In the genomic region with DNA sequence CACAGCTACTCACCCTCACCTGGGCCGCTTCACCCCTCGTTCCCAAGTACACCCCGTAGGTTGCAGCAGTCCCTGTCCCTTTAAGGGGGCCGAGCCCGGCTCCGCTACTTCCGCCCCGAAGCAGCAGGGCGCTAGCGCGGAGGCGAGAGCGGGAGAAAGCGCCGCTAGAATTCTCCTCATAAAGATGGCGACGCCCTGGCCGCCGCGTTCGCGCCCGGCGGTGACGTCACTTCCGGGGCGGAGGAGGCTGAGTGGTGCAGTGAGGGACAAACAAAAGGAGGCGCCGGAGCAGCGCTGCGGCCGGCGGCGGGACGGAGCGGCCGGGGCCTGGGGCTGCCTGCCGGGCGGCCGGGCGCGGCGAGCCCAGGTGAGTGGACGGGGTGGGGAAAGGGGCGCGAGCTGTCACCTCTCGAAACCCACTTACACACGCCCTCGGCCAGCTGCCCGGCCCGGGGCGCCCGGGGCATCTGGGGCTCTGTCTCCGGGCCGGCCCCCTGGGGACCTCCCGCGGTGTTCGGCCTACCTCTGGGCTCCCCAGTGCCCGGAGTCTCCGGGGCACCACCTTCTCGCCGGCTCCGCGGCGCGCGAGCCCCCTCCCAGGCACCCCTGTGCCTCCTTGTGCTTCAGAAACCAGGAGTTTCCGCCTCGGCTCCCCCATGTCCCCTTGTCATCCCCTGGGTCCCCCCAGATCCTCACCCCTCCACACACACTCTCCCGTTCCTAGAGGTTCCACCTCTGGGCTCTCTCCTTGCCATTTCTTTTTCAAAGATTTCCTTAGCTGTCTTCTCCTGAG, we compare ENCODE assay signal across 1 cellular context.
A peak's percentile ranks its signal among the peaks of the same experiment; 100 is the strongest.
TF ChIP-seq lines count a peak whose summit lies in the region.

A gene (minus strand): TSS at position 67 of the 793 bp plus-strand sequence. CDS start 36,545 bp downstream, outside the sequence.
A gene (plus strand): TSS at position 250 of the 793 bp plus-strand sequence. CDS start 25,032 bp downstream, outside the sequence.

TF ChIP-seq in GM12878, 131 proteins besides CTCF, POLR2A, EP300 and RAD21 (continued from another document and continues in another):
- TF ChIP-seq, protein P1, sequence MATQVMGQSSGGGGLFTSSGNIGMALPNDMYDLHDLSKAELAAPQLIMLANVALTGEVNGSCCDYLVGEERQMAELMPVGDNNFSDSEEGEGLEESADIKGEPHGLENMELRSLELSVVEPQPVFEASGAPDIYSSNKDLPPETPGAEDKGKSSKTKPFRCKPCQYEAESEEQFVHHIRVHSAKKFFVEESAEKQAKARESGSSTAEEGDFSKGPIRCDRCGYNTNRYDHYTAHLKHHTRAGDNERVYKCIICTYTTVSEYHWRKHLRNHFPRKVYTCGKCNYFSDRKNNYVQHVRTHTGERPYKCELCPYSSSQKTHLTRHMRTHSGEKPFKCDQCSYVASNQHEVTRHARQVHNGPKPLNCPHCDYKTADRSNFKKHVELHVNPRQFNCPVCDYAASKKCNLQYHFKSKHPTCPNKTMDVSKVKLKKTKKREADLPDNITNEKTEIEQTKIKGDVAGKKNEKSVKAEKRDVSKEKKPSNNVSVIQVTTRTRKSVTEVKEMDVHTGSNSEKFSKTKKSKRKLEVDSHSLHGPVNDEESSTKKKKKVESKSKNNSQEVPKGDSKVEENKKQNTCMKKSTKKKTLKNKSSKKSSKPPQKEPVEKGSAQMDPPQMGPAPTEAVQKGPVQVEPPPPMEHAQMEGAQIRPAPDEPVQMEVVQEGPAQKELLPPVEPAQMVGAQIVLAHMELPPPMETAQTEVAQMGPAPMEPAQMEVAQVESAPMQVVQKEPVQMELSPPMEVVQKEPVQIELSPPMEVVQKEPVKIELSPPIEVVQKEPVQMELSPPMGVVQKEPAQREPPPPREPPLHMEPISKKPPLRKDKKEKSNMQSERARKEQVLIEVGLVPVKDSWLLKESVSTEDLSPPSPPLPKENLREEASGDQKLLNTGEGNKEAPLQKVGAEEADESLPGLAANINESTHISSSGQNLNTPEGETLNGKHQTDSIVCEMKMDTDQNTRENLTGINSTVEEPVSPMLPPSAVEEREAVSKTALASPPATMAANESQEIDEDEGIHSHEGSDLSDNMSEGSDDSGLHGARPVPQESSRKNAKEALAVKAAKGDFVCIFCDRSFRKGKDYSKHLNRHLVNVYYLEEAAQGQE (IDR thresholded peaks at IDR 0.05; ENCODE audit: low read depth, low read length): no peak
- TF ChIP-seq, protein P2, sequence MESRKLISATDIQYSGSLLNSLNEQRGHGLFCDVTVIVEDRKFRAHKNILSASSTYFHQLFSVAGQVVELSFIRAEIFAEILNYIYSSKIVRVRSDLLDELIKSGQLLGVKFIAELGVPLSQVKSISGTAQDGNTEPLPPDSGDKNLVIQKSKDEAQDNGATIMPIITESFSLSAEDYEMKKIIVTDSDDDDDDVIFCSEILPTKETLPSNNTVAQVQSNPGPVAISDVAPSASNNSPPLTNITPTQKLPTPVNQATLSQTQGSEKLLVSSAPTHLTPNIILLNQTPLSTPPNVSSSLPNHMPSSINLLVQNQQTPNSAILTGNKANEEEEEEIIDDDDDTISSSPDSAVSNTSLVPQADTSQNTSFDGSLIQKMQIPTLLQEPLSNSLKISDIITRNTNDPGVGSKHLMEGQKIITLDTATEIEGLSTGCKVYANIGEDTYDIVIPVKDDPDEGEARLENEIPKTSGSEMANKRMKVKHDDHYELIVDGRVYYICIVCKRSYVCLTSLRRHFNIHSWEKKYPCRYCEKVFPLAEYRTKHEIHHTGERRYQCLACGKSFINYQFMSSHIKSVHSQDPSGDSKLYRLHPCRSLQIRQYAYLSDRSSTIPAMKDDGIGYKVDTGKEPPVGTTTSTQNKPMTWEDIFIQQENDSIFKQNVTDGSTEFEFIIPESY (IDR thresholded peaks at IDR 0.05): no peak
- TF ChIP-seq SIX5 (IDR thresholded peaks at IDR 0.05; ENCODE audit: low read depth, low read length, severe bottlenecking) (peak; percentile 73), SMARCA5 (IDR thresholded peaks at IDR 0.05) (no peak), BACH1 (IDR thresholded peaks at IDR 0.05; ENCODE audit: borderline replicate concordance) (peak; percentile 61; the same call in 1 of the 2 replicates), NFXL1 (IDR thresholded peaks at IDR 0.05; ENCODE audit: borderline replicate concordance) (no peak), SUZ12 (IDR thresholded peaks at IDR 0.05; ENCODE audit: unreplicated experiment) (no peak), HDAC2 (IDR thresholded peaks at IDR 0.05) (no peak), ZSCAN29 (IDR thresholded peaks at IDR 0.05) (no peak), NR2F1 (conservative IDR thresholded peaks at IDR 0.05) (peak; percentile 53), TAF1 (IDR thresholded peaks at IDR 0.05; ENCODE audit: borderline replicate concordance, low read depth, low read length) (peak; percentile 75), NBN (IDR thresholded peaks at IDR 0.05) (peak; percentile 96), NFIC (IDR thresholded peaks at IDR 0.05; ENCODE audit: low read depth, low read length) (no peak), EZH2 (IDR thresholded peaks at IDR 0.05; ENCODE audit: borderline replicate concordance, control insufficient read depth, low read depth, low read length) (no peak), TCF7 (IDR thresholded peaks at IDR 0.05; ENCODE audit: borderline replicate concordance) (no peak), JUND (IDR thresholded peaks at IDR 0.05; ENCODE audit: low read depth, low read length) (peak; percentile 63; the same call in 1 of the 2 replicates), PAX5 (IDR thresholded peaks at IDR 0.05; ENCODE audit: borderline replicate concordance, low read depth, low read length) (no peak; the same call in 1 of the 2 replicates), ESRRA (IDR thresholded peaks at IDR 0.05; ENCODE audit: low read length) (no peak), KLF5 (IDR thresholded peaks at IDR 0.05; ENCODE audit: partially characterized antibody) (peak; percentile 19), SIN3A (IDR thresholded peaks at IDR 0.05; ENCODE audit: low read depth, low read length) (no peak), FOXM1 (IDR thresholded peaks at IDR 0.05; ENCODE audit: low read depth, low read length) (no peak), RCOR1 (conservative IDR thresholded peaks at IDR 0.05; ENCODE audit: low read depth, low read length) (no peak), POLR2AphosphoS2 (IDR thresholded peaks at IDR 0.05; ENCODE audit: low read depth, low read length) (no peak), EED (IDR thresholded peaks at IDR 0.05; ENCODE audit: low read depth) (no peak), BRCA1 (IDR thresholded peaks at IDR 0.05; ENCODE audit: low read depth, low read length) (no peak), SREBF2 (IDR thresholded peaks at IDR 0.05; ENCODE audit: low read length) (no peak), MEF2A (IDR thresholded peaks at IDR 0.05; ENCODE audit: insufficient read depth, low read depth, low read length) (no peak)
- TF ChIP-seq, protein P3, sequence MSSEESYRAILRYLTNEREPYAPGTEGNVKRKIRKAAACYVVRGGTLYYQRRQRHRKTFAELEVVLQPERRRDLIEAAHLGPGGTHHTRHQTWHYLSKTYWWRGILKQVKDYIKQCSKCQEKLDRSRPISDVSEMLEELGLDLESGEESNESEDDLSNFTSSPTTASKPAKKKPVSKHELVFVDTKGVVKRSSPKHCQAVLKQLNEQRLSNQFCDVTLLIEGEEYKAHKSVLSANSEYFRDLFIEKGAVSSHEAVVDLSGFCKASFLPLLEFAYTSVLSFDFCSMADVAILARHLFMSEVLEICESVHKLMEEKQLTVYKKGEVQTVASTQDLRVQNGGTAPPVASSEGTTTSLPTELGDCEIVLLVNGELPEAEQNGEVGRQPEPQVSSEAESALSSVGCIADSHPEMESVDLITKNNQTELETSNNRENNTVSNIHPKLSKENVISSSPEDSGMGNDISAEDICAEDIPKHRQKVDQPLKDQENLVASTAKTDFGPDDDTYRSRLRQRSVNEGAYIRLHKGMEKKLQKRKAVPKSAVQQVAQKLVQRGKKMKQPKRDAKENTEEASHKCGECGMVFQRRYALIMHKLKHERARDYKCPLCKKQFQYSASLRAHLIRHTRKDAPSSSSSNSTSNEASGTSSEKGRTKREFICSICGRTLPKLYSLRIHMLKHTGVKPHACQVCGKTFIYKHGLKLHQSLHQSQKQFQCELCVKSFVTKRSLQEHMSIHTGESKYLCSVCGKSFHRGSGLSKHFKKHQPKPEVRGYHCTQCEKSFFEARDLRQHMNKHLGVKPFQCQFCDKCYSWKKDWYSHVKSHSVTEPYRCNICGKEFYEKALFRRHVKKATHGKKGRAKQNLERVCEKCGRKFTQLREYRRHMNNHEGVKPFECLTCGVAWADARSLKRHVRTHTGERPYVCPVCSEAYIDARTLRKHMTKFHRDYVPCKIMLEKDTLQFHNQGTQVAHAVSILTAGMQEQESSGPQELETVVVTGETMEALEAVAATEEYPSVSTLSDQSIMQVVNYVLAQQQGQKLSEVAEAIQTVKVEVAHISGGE (CRISPR knock-in tag; IDR thresholded peaks at IDR 0.05): peak; percentile 87
- TF ChIP-seq, protein P4, sequence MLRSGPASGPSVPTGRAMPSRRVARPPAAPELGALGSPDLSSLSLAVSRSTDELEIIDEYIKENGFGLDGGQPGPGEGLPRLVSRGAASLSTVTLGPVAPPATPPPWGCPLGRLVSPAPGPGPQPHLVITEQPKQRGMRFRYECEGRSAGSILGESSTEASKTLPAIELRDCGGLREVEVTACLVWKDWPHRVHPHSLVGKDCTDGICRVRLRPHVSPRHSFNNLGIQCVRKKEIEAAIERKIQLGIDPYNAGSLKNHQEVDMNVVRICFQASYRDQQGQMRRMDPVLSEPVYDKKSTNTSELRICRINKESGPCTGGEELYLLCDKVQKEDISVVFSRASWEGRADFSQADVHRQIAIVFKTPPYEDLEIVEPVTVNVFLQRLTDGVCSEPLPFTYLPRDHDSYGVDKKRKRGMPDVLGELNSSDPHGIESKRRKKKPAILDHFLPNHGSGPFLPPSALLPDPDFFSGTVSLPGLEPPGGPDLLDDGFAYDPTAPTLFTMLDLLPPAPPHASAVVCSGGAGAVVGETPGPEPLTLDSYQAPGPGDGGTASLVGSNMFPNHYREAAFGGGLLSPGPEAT (IDR thresholded peaks at IDR 0.05; ENCODE audit: low read depth): peak; percentile 99
- TF ChIP-seq, protein P5, sequence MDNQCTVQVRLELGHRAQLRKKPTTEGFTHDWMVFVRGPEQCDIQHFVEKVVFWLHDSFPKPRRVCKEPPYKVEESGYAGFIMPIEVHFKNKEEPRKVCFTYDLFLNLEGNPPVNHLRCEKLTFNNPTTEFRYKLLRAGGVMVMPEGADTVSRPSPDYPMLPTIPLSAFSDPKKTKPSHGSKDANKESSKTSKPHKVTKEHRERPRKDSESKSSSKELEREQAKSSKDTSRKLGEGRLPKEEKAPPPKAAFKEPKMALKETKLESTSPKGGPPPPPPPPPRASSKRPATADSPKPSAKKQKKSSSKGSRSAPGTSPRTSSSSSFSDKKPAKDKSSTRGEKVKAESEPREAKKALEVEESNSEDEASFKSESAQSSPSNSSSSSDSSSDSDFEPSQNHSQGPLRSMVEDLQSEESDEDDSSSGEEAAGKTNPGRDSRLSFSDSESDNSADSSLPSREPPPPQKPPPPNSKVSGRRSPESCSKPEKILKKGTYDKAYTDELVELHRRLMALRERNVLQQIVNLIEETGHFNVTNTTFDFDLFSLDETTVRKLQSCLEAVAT (IDR thresholded peaks at IDR 0.05): no peak; the same call in none of the 2 replicates
- TF ChIP-seq, protein P6, sequence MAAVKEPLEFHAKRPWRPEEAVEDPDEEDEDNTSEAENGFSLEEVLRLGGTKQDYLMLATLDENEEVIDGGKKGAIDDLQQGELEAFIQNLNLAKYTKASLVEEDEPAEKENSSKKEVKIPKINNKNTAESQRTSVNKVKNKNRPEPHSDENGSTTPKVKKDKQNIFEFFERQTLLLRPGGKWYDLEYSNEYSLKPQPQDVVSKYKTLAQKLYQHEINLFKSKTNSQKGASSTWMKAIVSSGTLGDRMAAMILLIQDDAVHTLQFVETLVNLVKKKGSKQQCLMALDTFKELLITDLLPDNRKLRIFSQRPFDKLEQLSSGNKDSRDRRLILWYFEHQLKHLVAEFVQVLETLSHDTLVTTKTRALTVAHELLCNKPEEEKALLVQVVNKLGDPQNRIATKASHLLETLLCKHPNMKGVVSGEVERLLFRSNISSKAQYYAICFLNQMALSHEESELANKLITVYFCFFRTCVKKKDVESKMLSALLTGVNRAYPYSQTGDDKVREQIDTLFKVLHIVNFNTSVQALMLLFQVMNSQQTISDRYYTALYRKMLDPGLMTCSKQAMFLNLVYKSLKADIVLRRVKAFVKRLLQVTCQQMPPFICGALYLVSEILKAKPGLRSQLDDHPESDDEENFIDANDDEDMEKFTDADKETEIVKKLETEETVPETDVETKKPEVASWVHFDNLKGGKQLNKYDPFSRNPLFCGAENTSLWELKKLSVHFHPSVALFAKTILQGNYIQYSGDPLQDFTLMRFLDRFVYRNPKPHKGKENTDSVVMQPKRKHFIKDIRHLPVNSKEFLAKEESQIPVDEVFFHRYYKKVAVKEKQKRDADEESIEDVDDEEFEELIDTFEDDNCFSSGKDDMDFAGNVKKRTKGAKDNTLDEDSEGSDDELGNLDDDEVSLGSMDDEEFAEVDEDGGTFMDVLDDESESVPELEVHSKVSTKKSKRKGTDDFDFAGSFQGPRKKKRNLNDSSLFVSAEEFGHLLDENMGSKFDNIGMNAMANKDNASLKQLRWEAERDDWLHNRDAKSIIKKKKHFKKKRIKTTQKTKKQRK (IDR thresholded peaks at IDR 0.05; ENCODE audit: low read depth, low read length): no peak
- TF ChIP-seq, protein P7, sequence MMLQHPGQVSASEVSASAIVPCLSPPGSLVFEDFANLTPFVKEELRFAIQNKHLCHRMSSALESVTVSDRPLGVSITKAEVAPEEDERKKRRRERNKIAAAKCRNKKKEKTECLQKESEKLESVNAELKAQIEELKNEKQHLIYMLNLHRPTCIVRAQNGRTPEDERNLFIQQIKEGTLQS (IDR thresholded peaks at IDR 0.05; ENCODE audit: borderline replicate concordance, extremely low read depth, low read depth, low read length): 0 out of 2 replicates have a peak, but pooled peaks have one; percentile 22
- TF ChIP-seq, protein P8, sequence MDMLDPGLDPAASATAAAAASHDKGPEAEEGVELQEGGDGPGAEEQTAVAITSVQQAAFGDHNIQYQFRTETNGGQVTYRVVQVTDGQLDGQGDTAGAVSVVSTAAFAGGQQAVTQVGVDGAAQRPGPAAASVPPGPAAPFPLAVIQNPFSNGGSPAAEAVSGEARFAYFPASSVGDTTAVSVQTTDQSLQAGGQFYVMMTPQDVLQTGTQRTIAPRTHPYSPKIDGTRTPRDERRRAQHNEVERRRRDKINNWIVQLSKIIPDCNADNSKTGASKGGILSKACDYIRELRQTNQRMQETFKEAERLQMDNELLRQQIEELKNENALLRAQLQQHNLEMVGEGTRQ (IDR thresholded peaks at IDR 0.05; ENCODE audit: borderline replicate concordance, low read depth, low read length): no peak
